10 cellular contexts compared by ENCODE assay signal in the genomic region with DNA sequence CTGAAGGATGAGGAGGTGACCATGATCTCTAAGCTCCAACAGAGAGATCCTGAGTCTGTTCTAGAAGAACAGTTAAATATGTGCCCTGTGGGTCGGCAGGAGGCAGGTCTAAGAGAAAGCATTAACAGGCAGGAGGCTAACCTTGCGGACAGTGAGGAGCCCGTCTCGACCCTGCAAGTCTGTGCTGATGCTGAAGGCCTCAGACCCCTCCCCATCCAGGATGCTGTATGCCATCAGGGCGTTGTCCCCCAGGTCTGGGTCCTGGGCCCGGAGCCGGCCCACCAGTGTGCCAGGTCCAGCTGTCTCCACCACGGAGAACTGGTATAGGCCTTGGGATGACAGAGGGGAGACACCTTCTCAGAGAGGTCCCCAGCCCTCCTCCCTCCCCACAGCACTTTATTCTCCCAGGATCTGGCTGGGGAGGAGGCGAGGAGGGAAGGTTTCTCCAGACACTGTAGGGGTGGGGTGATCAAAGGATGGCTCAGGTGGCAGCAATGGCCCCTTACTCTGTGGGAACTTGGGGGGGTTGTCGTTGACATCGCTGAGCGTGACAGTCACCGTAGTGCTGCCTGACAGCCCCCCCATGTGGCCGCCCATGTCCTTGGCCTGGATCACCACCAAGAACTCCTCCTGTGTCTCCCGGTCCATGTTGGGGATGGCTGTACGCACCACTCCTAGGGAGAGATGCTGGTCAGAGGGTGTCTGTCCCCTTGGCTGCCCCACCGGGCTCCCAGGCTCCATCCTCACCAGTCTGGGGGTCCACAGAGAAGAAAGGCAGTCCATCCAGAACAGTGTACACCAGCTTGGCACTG. TPM values are rescaled to one million over a fixed set of nuclear protein-coding genes. Genes with fewer than 3 reads are reported as not detected.
DNase-seq lines count a peak whose midpoint lies in the region; ATAC-seq and TF ChIP-seq lines count a peak whose summit lies in the region.
"Had no signal": no experiment of that assay in that cellular context is flagged by ENCODE, and none has a peak within 500 bp of the region (broad histone marks: within the 10 kb centered on the region; RNA-seq: fewer than 3 reads in every experiment).

No MANE protein-coding gene starts in this region.

- no peaks in the 10 kb centered on the region for H3K79me2 ChIP-seq in H9 (ENCODE audit: insufficient read depth, low read length)

- no peak overlapping the region for H3T11ph ChIP-seq in H9 (ENCODE audit: low read length)

- H3K4me2 ChIP-seq in H9 (ENCODE audit: insufficient read depth, insufficient read length, low read length) = no peak overlapping the region

- intact Hi-C loops in sciatic nerve (cut with DNase I) = no loop called here

- no peak overlapping the region for H3K56ac ChIP-seq in H9 (ENCODE audit: insufficient read length, low read depth, low read length)

- H3K23ac ChIP-seq in H9 (ENCODE audit: insufficient read length, low read depth, low read length) = no peak overlapping the region

- no peak overlapping the region for H2BK5ac ChIP-seq in H9 (ENCODE audit: insufficient read length, low read length)

- H3K27me3 ChIP-seq in BE2C (no peaks in the 10 kb centered on the region), H9 (ENCODE audit: insufficient read depth, low read length) (no peaks in the 10 kb centered on the region)

- H3K23me2 ChIP-seq in H9 (ENCODE audit: insufficient read length, low read depth, low read length, poor library complexity, severe bottlenecking) = peaks cover 15% of the 10 kb centered on the region

- H3K9me3 Mint-ChIP-seq in H9 (no peaks in the 10 kb centered on the region), nephron (no peaks in the 10 kb centered on the region)

- peak; percentile 53 for DNase-seq in BE2C
- peak; percentile 50 for DNase-seq in H9
- DNase-seq in activated naive CD4-positive, alpha-beta T cell treated with anti-CD3 and anti-CD28 coated beads, Interleukin-2, amount 50 U/mL, for 16 hours = peak; percentile 40
- DNase-seq in activated CD4-positive, CD25-positive, alpha-beta regulatory T cell (lab: John Stamatoyannopoulos, UW) = no peak
- DNase-seq in SIG-M5 treated with dmso at 0.1 percent for 504 hours (lab: John Stamatoyannopoulos, UW; ENCODE audit: unreplicated experiment) = no peak
- no peak for DNase-seq in sciatic nerve (ENCODE audit: low spot score)
- DNase-seq: DMS153 had no signal

- H4K5ac ChIP-seq in H9 (ENCODE audit: insufficient read length, low read depth, low read length) = no peak overlapping the region

- H2BK15ac ChIP-seq in H9 (ENCODE audit: low read depth, low read length) = no peak overlapping the region

- H2BK120ac ChIP-seq in H9 (ENCODE audit: low read depth, low read length, poor library complexity, severe bottlenecking) = no peak overlapping the region

- H3K4me1 Mint-ChIP-seq in H9 (peaks cover 16 to 19% of the 10 kb centered on the region in 2 experiments), nephron (peaks cover 19% of the 10 kb centered on the region)

- H2AFZ ChIP-seq in H9 (ENCODE audit: low read length) = no peak overlapping the region

- peaks cover 7 to 36% (median 25%) of the 10 kb centered on the region in 3 experiments for H3K36me3 Mint-ChIP-seq in H9 (ENCODE audit: insufficient read depth in 1 of 3, low read depth in 3 of 3)
- peaks cover 19% of the 10 kb centered on the region for H3K36me3 Mint-ChIP-seq in nephron (ENCODE audit: low read depth)

- no peak overlapping the region for H3K27ac ChIP-seq in H9 (ENCODE audit: insufficient read length, low read depth, low read length)

- no peak overlapping the region for H3K4me3 ChIP-seq in BE2C (ENCODE audit: low read depth, low read length)

- H3K36me3 ChIP-seq in BE2C = peaks cover 53% of the 10 kb centered on the region

- H3K27ac Mint-ChIP-seq in H9 (peak overlapping the region in 1 of 3 experiments; percentile 60; a peak in 1 of 7 replicates), nephron (no peak overlapping the region)

- no peak overlapping the region for H3K9ac ChIP-seq in H9 (ENCODE audit: extremely low read depth, insufficient read length, low read length)

- ATAC-seq in sciatic nerve (no peak), GM21576 (IDR thresholded peaks at IDR 0.05; ENCODE audit: unreplicated experiment) (no peak)

- H3K14ac ChIP-seq in H9 (ENCODE audit: insufficient read depth, low read length) = no peak overlapping the region

- no peaks in the 10 kb centered on the region for H4K20me1 ChIP-seq in H9 (ENCODE audit: control insufficient read depth, insufficient read depth, insufficient read length)

- no peak overlapping the region for H2BK20ac ChIP-seq in H9 (ENCODE audit: low read depth, low read length, poor library complexity, severe bottlenecking)

- no peak overlapping the region for H2AK5ac ChIP-seq in H9 (ENCODE audit: insufficient read length, low read length)

- no peak overlapping the region for H3K18ac ChIP-seq in H9 (ENCODE audit: insufficient read length, low read depth, low read length)

- H3K4me3 Mint-ChIP-seq in H9 (0 out of 5 replicates have a peak overlapping the region, but pooled peaks of 1 of the 2 experiments have one; percentile 55), nephron (peak overlapping the region; percentile 47 to 57 (median 55))

- H3K79me1 ChIP-seq in H9 (ENCODE audit: insufficient read depth, low read depth, low read length, poor library complexity, severe bottlenecking) = no peaks in the 10 kb centered on the region

- H3K27me3 Mint-ChIP-seq in H9 (ENCODE audit: low read depth) (peaks cover 8% of the 10 kb centered on the region), nephron (ENCODE audit: low read depth) (no peaks in the 10 kb centered on the region)

- H3K4ac ChIP-seq in H9 (ENCODE audit: low read depth, low read length) = no peak overlapping the region

- no peak overlapping the region for H2BK12ac ChIP-seq in H9 (ENCODE audit: insufficient read length, low read depth, low read length)

- H4K8ac ChIP-seq in H9 (replicated peaks; ENCODE audit: insufficient read length, low read depth, low read length) = no peak overlapping the region

- no CpG with 5 or more reads among the region's 17 CpGs for WGBS in H9 (ENCODE audit: extremely low coverage, insufficient read length, low lambda C conversion rate)

- H4K91ac ChIP-seq in H9 (ENCODE audit: insufficient read length, low read depth, low read length) = no peak overlapping the region

- TF ChIP-seq CTCF in BE2C (IDR thresholded peaks at IDR 0.05; ENCODE audit: low read depth, low read length) = peak; percentile 31
- TF ChIP-seq CTCF in H9 (conservative IDR thresholded peaks at IDR 0.05) = peak; percentile 54; the same call in 2 of the 3 replicates
- peak in 1 of 3 experiments; percentile 38 for TF ChIP-seq CTCF in nephron (IDR thresholded peaks at IDR 0.05; ENCODE audit: unreplicated experiment in 3 of 3)

- H3K4me1 ChIP-seq in BE2C (peaks cover 11% of the 10 kb centered on the region), H9 (ENCODE audit: insufficient read depth, low read length) (no peaks in the 10 kb centered on the region; the same call in 1 of the 2 replicates)

- no peaks in the 10 kb centered on the region for H3K9me3 ChIP-seq in BE2C
- H3K9me3 ChIP-seq in H9 (ENCODE audit: control insufficient read depth, low read depth, low read length) = no peaks in the 10 kb centered on the region

RNA-seq across cellular contexts. Expression of gene CDH24, which starts 3.1 kb away (rescaled TPM):
- 135 TPM for polyA plus RNA-seq in BE2C (2012; ENCODE audit: insufficient read depth, insufficient read length, low read depth)
- 16.7 and 16.9 TPM in 2 replicates for total RNA-seq in H9 (2021)
- 6.5 TPM for total RNA-seq in sciatic nerve

RNA-seq across cellular contexts. Expression of gene PSMB11, which starts 12.2 kb away (rescaled TPM):
- not detected for polyA plus RNA-seq in BE2C (2012; ENCODE audit: insufficient read depth, insufficient read length, low read depth)
- total RNA-seq in H9 (2021) (not detected in 2 replicates), sciatic nerve (not detected)
- total RNA-seq: M059J had no signal

RNA-seq across cellular contexts. Expression of gene PSMB5, which starts 19.5 kb away (rescaled TPM):
- 636 TPM for polyA plus RNA-seq in BE2C (2012; ENCODE audit: insufficient read depth, insufficient read length, low read depth)
- 252 and 253 TPM in 2 replicates for total RNA-seq in H9 (2021)
- total RNA-seq in sciatic nerve = 70.1 TPM

RNA-seq across cellular contexts. Expression of gene ACIN1, which starts 40.7 kb away (rescaled TPM):
- 198 TPM for polyA plus RNA-seq in BE2C (2012; ENCODE audit: insufficient read depth, insufficient read length, low read depth)
- 314 and 333 TPM in 2 replicates for total RNA-seq in H9 (2021)
- total RNA-seq in sciatic nerve = 166 TPM

RNA-seq across cellular contexts. Expression of gene C14orf119, which starts 41.1 kb away (rescaled TPM):
- 59.7 TPM for polyA plus RNA-seq in BE2C (2012; ENCODE audit: insufficient read depth, insufficient read length, low read depth)
- total RNA-seq in H9 (2021) (65.1 and 66.9 TPM in 2 replicates), sciatic nerve (32.2 TPM)

Comparison
In these comparisons a context has a peak if more than half of its experiments do, and no peak if none do; other contexts are left out.
1. DNase-seq: peak in BE2C (single experiment), H9 (single experiment) and activated naive CD4-positive, alpha-beta T cell treated with anti-CD3 and anti-CD28 coated beads, Interleukin-2, amount 50 U/mL, for 16 hours (single experiment); none in activated CD4-positive, CD25-positive, alpha-beta regulatory T cell (0 of 4), SIG-M5 treated with dmso at 0.1 percent for 504 hours (single experiment) and sciatic nerve (single experiment).